ENCODE assay signal across 13 cellular contexts in genomic region chr2:112622528-112622849, GRCh38. TPM values are rescaled to one million over a fixed set of nuclear protein-coding genes. Genes with fewer than 3 reads are reported as not detected.
DNase-seq lines count a peak whose midpoint lies in the region; ATAC-seq and TF ChIP-seq lines count a peak whose summit lies in the region.
"Had no signal": no experiment of that assay in that cellular context is flagged by ENCODE, and none has a peak within 500 bp of the region (broad histone marks: within the 10 kb centered on the region; RNA-seq: fewer than 3 reads in every experiment).

No MANE protein-coding gene starts in this region.

- H3K9me2 ChIP-seq in hepatocyte (replicated peaks; ENCODE audit: insufficient read depth) = no peaks in the 10 kb centered on the region

- POLR2A ChIA-PET in AG04449 (lab: Yijun Ruan, JAX) = interaction anchor here (10.7 kb wide), 1 partner anchor 24 kb away, joined by 102 read pairs; the partner anchor contains the start of gene SLC20A1

- H3K9me3 ChIP-seq in hepatocyte (ENCODE audit: low read depth) = no peaks in the 10 kb centered on the region
- no peaks in the 10 kb centered on the region for H3K9me3 ChIP-seq in mucosa of descending colon

- CTCF ChIA-PET in AG04449 (lab: Yijun Ruan, JAX) = interaction anchor here (1.3 to 8.8 kb wide), 2 partner anchors 23 to 105 kb away, joined by 3 to 206 read pairs; no protein-coding TSS in a partner anchor

- H3K4me2 ChIP-seq in hepatocyte = peak overlapping the region; percentile 60

- 34% methylated on average over 3 of the region's 3 CpGs for WGBS in hepatocyte (ENCODE audit: low lambda C conversion rate, missing lambda C conversion rate)

- no peak overlapping the region for H3K4me3 ChIP-seq in AG04449 (ENCODE audit: low read depth, low read length)
- H3K4me3 ChIP-seq in hepatocyte = no peak overlapping the region
- H3K4me3 ChIP-seq in mucosa of descending colon = no peak overlapping the region
- H3K4me3 ChIP-seq: GM12878 had no signal

- peaks cover 8% of the 10 kb centered on the region for H3K4me1 ChIP-seq in hepatocyte (ENCODE audit: insufficient read depth)
- peaks cover 11% of the 10 kb centered on the region for H3K4me1 ChIP-seq in mucosa of descending colon (ENCODE audit: low read depth)

- no peak overlapping the region for H2AFZ ChIP-seq in hepatocyte

- H3K36me3 ChIP-seq in hepatocyte (replicated peaks; ENCODE audit: insufficient read depth, low read depth) = no peaks in the 10 kb centered on the region
- no peaks in the 10 kb centered on the region for H3K36me3 ChIP-seq in mucosa of descending colon (ENCODE audit: low read depth)

- no peaks in the 10 kb centered on the region for H4K20me1 ChIP-seq in hepatocyte (ENCODE audit: insufficient read depth, poor library complexity, severe bottlenecking)

- DNase-seq in AG04449 (ENCODE audit: low read depth, low spot score) = peak; percentile 86
- DNase-seq in HS-27A (ENCODE audit: low read depth) = peak; percentile 90
- peak; percentile 81 for DNase-seq in amniotic stem cell (lab: John Stamatoyannopoulos, UW)
- DNase-seq in hepatocyte (ENCODE audit: low spot score) = peak; percentile 40
- no peak for DNase-seq in D341Med (ENCODE audit: low spot score)
- no peak for DNase-seq in HK-2 (ENCODE audit: unreplicated experiment)
- DNase-seq in mucosa of descending colon = no peak
- DNase-seq: Kasumi-1; naive thymus-derived CD4-positive, alpha-beta T cell; stimulated activated naive CD4-positive, alpha-beta T cell treated with Interleukin-2 at 50 U/mL for 16 hours had no signal

- no peak for ATAC-seq in GM21423 (IDR thresholded peaks at IDR 0.05; ENCODE audit: unreplicated experiment)
- no peak for ATAC-seq in mucosa of descending colon
- ATAC-seq: CD8-positive, alpha-beta T cell; GM12878; naive thymus-derived CD4-positive, alpha-beta T cell had no signal

- peak overlapping the region; percentile 51 for H3K27ac ChIP-seq in hepatocyte

- H3K79me2 ChIP-seq in hepatocyte = no peaks in the 10 kb centered on the region

- H3K27me3 ChIP-seq in hepatocyte = no peaks in the 10 kb centered on the region

- intact Hi-C loops in mucosa of descending colon (cut with DNase I, micrococcal nuclease) = loop anchor here (10.0 kb wide), 2 partner anchors 72 to 102 kb away; partner anchors contain the start of gene NT5DC4 (in 2 of the 2)

- no peak for TF ChIP-seq CTCF in AG04449 (IDR thresholded peaks at IDR 0.05; ENCODE audit: insufficient read depth, low read length, missing control alignments)
- no peak for TF ChIP-seq CTCF in hepatocyte (IDR thresholded peaks at IDR 0.05; ENCODE audit: poor library complexity)
- no peak for TF ChIP-seq CTCF in mucosa of descending colon (IDR thresholded peaks at IDR 0.05)

RNA-seq across cellular contexts. Expression of gene SLC20A1, which starts 23.2 kb away (rescaled TPM):
- total RNA-seq in hepatocyte (106 and 135 TPM in 2 replicates), mucosa of descending colon (100 to 1,000 TPM in 1 of 3 donors, 10 to 100 TPM in 2; 64.3 to 128 (median 80.6) TPM)
- 63.6 and 66.7 TPM in 2 replicates for polyA plus RNA-seq in hepatocyte

RNA-seq across cellular contexts. Expression of gene CHCHD5, which starts 38.1 kb away (rescaled TPM):
- total RNA-seq in hepatocyte (19.1 and 25.0 TPM in 2 replicates), mucosa of descending colon (10 to 100 TPM; 20.9 to 28.8 (median 26.1) TPM)
- 67.3 and 73.5 TPM in 2 replicates for polyA plus RNA-seq in hepatocyte

Comparison
In these comparisons a context has a peak if more than half of its experiments do, and no peak if none do; other contexts are left out.
1. DNase-seq: peak in AG04449 (single experiment), HS-27A (single experiment), amniotic stem cell (single experiment) and hepatocyte (single experiment); none in D341Med (single experiment), HK-2 (single experiment) and mucosa of descending colon (0 of 3).